ENCODE assay signal across 9 cellular contexts in the genomic region with DNA sequence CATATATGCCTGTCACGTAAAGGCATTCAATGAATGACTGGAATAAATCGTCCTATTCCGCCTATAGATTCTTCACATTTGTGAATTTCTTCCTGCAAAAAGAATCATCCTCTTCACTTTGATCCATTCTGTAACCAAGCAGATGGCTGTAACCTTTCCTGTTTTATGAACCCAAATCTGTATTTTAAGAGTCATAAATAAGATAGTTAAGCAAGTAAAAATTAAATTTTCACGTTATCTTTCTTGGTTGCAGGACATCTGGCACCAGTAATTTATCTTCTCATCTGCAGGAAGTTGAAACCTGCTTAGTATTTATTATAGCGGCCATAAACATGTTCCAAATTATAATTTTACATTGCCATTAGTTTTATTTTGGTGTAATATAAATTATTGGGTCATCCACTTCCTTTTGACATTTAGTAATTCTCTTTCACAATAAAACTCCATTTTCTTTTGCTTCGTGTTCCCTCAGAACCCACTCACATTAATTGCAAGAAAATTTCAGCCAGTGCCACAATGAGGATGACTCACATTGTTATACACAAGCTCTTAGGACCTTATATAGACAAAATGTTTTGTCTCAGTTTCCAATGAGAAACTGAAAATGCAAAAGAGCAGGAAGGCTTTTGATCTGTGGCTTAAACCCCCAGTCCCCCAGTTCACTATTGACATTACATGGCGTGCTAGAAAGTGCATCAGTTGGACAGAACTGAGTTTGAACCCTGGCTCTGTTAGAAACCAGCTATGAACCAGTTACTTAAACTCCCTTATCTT. TPM values are rescaled to one million over a fixed set of nuclear protein-coding genes. Genes with fewer than 3 reads are reported as not detected.
DNase-seq lines count a peak whose midpoint lies in the region; ATAC-seq, FAIRE-seq and TF ChIP-seq lines count a peak whose summit lies in the region.
"Had no signal": no experiment of that assay in that cellular context is flagged by ENCODE, and none has a peak within 500 bp of the region (broad histone marks: within the 10 kb centered on the region; RNA-seq: fewer than 3 reads in every experiment).

No MANE protein-coding gene starts in this region.

- FAIRE-seq in endometrium (lab: Jason Lieb, UNC): peak; percentile 57

- no peaks in the 10 kb centered on the region for H3K79me2 ChIP-seq in ACC112 (ENCODE audit: control insufficient read depth, insufficient read depth, low read length, unreplicated experiment)

- no peaks in the 10 kb centered on the region for H3K27me3 ChIP-seq in ACC112 (ENCODE audit: insufficient read depth, low read length)

- TF ChIP-seq CTCF in GM10266 (IDR thresholded peaks at IDR 0.05; ENCODE audit: control insufficient read depth, insufficient read depth, low read depth, missing control alignments): no peak

- no peaks in the 10 kb centered on the region for H3K36me3 ChIP-seq in ACC112 (ENCODE audit: insufficient read depth, low read length)

- peak overlapping the region; percentile 3; the same call in 1 of the 2 replicates for H3K4me3 ChIP-seq in ACC112 (ENCODE audit: low read depth, low read length)

- H3K27ac ChIP-seq in ACC112 (ENCODE audit: low read depth, low read length): peak overlapping the region; percentile 88

- ATAC-seq in HG03139 (IDR thresholded peaks at IDR 0.05; ENCODE audit: unreplicated experiment): no peak
- no peak for ATAC-seq in HG02642 (IDR thresholded peaks at IDR 0.05; ENCODE audit: poor library complexity, unreplicated experiment)

- DNase-seq in GM10266 (ENCODE audit: extremely low spot score): peak; percentile 24
- DNase-seq in RPMI7951 (ENCODE audit: low read depth): peak; percentile 79
- no peak for DNase-seq in ureter (ENCODE audit: low spot score)
- DNase-seq in DMS114 treated with DMSO at 0.1 percent for 48 hours (lab: John Stamatoyannopoulos, UW; ENCODE audit: unreplicated experiment): no peak
- DNase-seq: Calu3 had no signal

- H2AFZ ChIP-seq in ACC112 (ENCODE audit: low read length, unreplicated experiment): no peak overlapping the region

- H3K4me1 ChIP-seq in ACC112 (ENCODE audit: control insufficient read depth, insufficient read depth, low read length, unreplicated experiment): peaks cover 43% of the 10 kb centered on the region

RNA-seq across cellular contexts. Expression of a gene that starts 51.1 kb away (rescaled TPM):
- 0.12 and 0.49 TPM in 2 replicates for total RNA-seq in RPMI7951 (2014; rRNA removed; shearing (Covaris generic))
- 0.99 TPM for total RNA-seq in ureter

Comparison
In these comparisons a context has a peak if more than half of its experiments do, and no peak if none do; other contexts are left out.
1. DNase-seq: peak in GM10266 (single experiment) and RPMI7951 (single experiment); none in ureter (single experiment) and DMS114 treated with DMSO at 0.1 percent for 48 hours (single experiment).